1 cellular context compared by ENCODE assay signal in the genomic region with DNA sequence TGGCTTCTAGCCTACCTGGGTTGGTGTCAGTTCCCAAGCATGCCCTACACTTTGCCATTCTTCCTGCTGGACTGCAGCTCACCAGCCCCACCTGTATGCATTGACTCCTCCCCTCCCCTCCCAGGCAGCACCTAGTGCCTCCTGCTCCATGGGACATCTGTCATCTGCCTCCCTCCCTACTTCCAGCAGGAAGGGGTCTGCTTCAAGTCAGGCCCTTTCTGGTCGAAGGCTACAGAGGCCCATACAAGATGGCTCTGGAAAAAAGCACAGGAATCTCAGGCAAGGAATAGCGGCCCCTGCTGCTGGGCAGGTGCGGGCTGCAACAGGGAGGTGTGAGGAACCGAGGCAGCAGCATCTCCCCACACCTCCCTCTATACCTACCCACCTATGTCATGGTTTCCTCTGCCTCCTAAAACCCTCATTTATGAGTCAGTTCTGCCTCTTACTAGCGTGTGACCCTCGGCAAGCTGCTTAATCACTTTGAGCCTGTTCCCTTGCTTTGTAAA.
TF ChIP-seq lines count a peak whose summit lies in the region.

No MANE protein-coding gene starts in this region.

TF ChIP-seq in GM23338, 12 proteins besides CTCF, POLR2A, EP300 and RAD21 (continued from another document):
- TF ChIP-seq, protein P1, sequence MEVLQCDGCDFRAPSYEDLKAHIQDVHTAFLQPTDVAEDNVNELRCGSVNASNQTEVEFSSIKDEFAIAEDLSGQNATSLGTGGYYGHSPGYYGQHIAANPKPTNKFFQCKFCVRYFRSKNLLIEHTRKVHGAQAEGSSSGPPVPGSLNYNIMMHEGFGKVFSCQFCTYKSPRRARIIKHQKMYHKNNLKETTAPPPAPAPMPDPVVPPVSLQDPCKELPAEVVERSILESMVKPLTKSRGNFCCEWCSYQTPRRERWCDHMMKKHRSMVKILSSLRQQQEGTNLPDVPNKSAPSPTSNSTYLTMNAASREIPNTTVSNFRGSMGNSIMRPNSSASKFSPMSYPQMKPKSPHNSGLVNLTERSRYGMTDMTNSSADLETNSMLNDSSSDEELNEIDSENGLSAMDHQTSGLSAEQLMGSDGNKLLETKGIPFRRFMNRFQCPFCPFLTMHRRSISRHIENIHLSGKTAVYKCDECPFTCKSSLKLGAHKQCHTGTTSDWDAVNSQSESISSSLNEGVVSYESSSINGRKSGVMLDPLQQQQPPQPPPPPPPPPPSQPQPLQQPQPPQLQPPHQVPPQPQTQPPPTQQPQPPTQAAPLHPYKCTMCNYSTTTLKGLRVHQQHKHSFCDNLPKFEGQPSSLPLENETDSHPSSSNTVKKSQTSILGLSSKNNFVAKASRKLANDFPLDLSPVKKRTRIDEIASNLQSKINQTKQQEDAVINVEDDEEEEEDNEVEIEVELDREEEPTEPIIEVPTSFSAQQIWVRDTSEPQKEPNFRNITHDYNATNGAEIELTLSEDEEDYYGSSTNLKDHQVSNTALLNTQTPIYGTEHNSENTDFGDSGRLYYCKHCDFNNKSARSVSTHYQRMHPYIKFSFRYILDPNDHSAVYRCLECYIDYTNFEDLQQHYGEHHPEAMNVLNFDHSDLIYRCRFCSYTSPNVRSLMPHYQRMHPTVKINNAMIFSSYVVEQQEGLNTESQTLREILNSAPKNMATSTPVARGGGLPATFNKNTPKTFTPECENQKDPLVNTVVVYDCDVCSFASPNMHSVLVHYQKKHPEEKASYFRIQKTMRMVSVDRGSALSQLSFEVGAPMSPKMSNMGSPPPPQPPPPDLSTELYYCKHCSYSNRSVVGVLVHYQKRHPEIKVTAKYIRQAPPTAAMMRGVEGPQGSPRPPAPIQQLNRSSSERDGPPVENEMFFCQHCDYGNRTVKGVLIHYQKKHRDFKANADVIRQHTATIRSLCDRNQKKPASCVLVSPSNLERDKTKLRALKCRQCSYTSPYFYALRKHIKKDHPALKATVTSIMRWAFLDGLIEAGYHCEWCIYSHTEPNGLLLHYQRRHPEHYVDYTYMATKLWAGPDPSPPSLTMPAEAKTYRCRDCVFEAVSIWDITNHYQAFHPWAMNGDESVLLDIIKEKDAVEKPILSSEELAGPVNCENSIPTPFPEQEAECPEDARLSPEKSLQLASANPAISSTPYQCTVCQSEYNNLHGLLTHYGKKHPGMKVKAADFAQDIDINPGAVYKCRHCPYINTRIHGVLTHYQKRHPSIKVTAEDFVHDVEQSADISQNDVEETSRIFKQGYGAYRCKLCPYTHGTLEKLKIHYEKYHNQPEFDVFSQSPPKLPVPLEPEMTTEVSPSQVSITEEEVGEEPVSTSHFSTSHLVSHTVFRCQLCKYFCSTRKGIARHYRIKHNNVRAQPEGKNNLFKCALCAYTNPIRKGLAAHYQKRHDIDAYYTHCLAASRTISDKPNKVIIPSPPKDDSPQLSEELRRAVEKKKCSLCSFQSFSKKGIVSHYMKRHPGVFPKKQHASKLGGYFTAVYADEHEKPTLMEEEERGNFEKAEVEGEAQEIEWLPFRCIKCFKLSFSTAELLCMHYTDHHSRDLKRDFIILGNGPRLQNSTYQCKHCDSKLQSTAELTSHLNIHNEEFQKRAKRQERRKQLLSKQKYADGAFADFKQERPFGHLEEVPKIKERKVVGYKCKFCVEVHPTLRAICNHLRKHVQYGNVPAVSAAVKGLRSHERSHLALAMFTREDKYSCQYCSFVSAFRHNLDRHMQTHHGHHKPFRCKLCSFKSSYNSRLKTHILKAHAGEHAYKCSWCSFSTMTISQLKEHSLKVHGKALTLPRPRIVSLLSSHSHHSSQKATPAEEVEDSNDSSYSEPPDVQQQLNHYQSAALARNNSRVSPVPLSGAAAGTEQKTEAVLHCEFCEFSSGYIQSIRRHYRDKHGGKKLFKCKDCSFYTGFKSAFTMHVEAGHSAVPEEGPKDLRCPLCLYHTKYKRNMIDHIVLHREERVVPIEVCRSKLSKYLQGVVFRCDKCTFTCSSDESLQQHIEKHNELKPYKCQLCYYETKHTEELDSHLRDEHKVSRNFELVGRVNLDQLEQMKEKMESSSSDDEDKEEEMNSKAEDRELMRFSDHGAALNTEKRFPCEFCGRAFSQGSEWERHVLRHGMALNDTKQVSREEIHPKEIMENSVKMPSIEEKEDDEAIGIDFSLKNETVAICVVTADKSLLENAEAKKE (CRISPR knock-in tag; IDR thresholded peaks at IDR 0.05): no peak
- TF ChIP-seq NANOG (IDR thresholded peaks at IDR 0.05; ENCODE audit: borderline replicate concordance): no peak
- no peak for TF ChIP-seq ZNF114 (CRISPR knock-in tag; IDR thresholded peaks at IDR 0.05)
- no peak for TF ChIP-seq JUNB (IDR thresholded peaks at IDR 0.05; ENCODE audit: unreplicated experiment)
- TF ChIP-seq ZNF331 (CRISPR knock-in tag; IDR thresholded peaks at IDR 0.05; ENCODE audit: low read depth): no peak
- TF ChIP-seq, protein P2, sequence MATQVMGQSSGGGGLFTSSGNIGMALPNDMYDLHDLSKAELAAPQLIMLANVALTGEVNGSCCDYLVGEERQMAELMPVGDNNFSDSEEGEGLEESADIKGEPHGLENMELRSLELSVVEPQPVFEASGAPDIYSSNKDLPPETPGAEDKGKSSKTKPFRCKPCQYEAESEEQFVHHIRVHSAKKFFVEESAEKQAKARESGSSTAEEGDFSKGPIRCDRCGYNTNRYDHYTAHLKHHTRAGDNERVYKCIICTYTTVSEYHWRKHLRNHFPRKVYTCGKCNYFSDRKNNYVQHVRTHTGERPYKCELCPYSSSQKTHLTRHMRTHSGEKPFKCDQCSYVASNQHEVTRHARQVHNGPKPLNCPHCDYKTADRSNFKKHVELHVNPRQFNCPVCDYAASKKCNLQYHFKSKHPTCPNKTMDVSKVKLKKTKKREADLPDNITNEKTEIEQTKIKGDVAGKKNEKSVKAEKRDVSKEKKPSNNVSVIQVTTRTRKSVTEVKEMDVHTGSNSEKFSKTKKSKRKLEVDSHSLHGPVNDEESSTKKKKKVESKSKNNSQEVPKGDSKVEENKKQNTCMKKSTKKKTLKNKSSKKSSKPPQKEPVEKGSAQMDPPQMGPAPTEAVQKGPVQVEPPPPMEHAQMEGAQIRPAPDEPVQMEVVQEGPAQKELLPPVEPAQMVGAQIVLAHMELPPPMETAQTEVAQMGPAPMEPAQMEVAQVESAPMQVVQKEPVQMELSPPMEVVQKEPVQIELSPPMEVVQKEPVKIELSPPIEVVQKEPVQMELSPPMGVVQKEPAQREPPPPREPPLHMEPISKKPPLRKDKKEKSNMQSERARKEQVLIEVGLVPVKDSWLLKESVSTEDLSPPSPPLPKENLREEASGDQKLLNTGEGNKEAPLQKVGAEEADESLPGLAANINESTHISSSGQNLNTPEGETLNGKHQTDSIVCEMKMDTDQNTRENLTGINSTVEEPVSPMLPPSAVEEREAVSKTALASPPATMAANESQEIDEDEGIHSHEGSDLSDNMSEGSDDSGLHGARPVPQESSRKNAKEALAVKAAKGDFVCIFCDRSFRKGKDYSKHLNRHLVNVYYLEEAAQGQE (IDR thresholded peaks at IDR 0.05; ENCODE audit: unreplicated experiment): no peak
- no peak for TF ChIP-seq POLR2AphosphoS5 (IDR thresholded peaks at IDR 0.05; ENCODE audit: low read depth)
